26 cellular contexts compared by ENCODE assay signal in the genomic region with DNA sequence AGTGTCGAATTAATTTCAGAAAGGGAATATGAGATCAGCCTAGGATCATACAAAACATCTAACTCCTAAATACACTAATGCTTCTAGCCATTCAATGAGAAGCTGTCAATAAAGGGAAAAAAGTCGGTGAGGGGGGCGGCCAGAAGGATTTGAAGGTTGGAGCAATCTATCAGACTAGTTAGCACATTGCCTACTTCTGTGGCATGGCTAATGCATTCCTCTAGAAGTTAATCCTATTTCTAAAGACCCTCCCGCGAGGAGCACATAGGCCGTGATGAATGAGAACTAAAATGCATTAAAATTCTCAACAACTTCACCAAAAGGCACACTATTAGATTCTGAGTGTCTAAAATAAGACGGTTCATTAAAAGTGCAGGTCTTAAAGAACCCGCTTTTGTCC.
"Had no signal": no experiment of that assay in that cellular context is flagged by ENCODE, and none has a peak within 500 bp of the region (broad histone marks: within the 10 kb centered on the region; RNA-seq: fewer than 3 reads in every experiment).

No MANE protein-coding gene starts in this region.

- H3K4me3 Mint-ChIP-seq: mesothelial cell of epicardium; naive B cell; natural killer cell; nephron progenitor cell; stimulated activated naive B cell treated with anti-CD40 and anti-IgM and Interleukin-4, amounts not matched to agents 10 μg/mL and 1 μg/mL and 100 μg/mL, for 72 hours had no signal

- H3K9ac ChIP-seq: parathyroid adenoma had no signal

- H3K27ac ChIP-seq: hepatocyte, left ventricle myocardium inferior, neutrophil, parathyroid adenoma, psoas muscle, skin epidermis, stomach, testis, thyroid gland, upper lobe of right lung had no signal

- H3K36me3 ChIP-seq: left ventricle myocardium inferior, neutrophil, thyroid gland, upper lobe of right lung had no signal

- H3K4me2 ChIP-seq: hepatocyte had no signal

- H3K4me1 ChIP-seq: left ventricle myocardium inferior, parathyroid adenoma, psoas muscle, stomach, testis, thyroid gland, upper lobe of right lung had no signal

- DNase-seq: islet precursor cell; left ventricle myocardium inferior; mesendoderm; naive B cell; natural killer cell; nephron progenitor cell; occipital lobe; psoas muscle; right cardiac atrium; stimulated activated CD4-positive, alpha-beta T cell treated with anti-CD3 and anti-CD28 coated beads, Interleukin-12 subunit alpha, Interleukin-12 subunit beta, amount 100 ng/mL, for 4 hours; stimulated activated CD4-positive, alpha-beta T cell treated with anti-CD3 and anti-CD28 coated beads, Interleukin-15, amount 100 ng/mL, for 24 hours; stimulated activated CD4-positive, alpha-beta T cell treated with anti-CD3 and anti-CD28 coated beads, Interleukin-2, amount 100 ng/mL, for 24 hours; stimulated activated CD4-positive, alpha-beta T cell treated with anti-CD3 and anti-CD28 coated beads, Interleukin-4, amount 100 ng/mL, for 1 hour; stimulated activated naive B cell treated with anti-CD40 and anti-IgM and Interleukin-4, amounts not matched to agents 10 μg/mL and 1 μg/mL and 100 μg/mL, for 72 hours; stimulated activated naive CD8-positive, alpha-beta T cell treated with anti-CD3 and anti-CD28 coated beads, Interleukin-15, Interleukin-2, amounts not matched to agents 100 U/mL and 50 U/mL, for 24 hours; stomach; testis; thyroid gland; trophoblast cell; upper lobe of right lung had no signal

- H3K4me3 ChIP-seq: hepatocyte, left ventricle myocardium inferior, lung, psoas muscle, skin epidermis, stomach, testis, thyroid gland, upper lobe of right lung had no signal

- H3K9me3 Mint-ChIP-seq: mesothelial cell of epicardium; naive B cell; natural killer cell; nephron progenitor cell; stimulated activated naive B cell treated with anti-CD40 and anti-IgM and Interleukin-4, amounts not matched to agents 10 μg/mL and 1 μg/mL and 100 μg/mL, for 72 hours had no signal

- H2AFZ ChIP-seq: hepatocyte, parathyroid adenoma had no signal

- H3K27me3 Mint-ChIP-seq: naive B cell; stimulated activated naive B cell treated with anti-CD40 and anti-IgM and Interleukin-4, amounts not matched to agents 10 μg/mL and 1 μg/mL and 100 μg/mL, for 72 hours had no signal

- H3K36me3 Mint-ChIP-seq: mesothelial cell of epicardium, naive B cell, natural killer cell had no signal

- H3K9me3 ChIP-seq: left ventricle myocardium inferior, neutrophil, psoas muscle, stomach, testis, thyroid gland, upper lobe of right lung had no signal

- H3K27ac Mint-ChIP-seq: mesothelial cell of epicardium; naive B cell; natural killer cell; stimulated activated naive B cell treated with anti-CD40 and anti-IgM and Interleukin-4, amounts not matched to agents 10 μg/mL and 1 μg/mL and 100 μg/mL, for 72 hours had no signal

- H3K27me3 ChIP-seq: hepatocyte, neutrophil, stomach, testis, thyroid gland, upper lobe of right lung had no signal

- H3K4me1 Mint-ChIP-seq: naive B cell; natural killer cell; stimulated activated naive B cell treated with anti-CD40 and anti-IgM and Interleukin-4, amounts not matched to agents 10 μg/mL and 1 μg/mL and 100 μg/mL, for 72 hours had no signal
